ENCODE assay signal across 1 cellular context in the genomic region with DNA sequence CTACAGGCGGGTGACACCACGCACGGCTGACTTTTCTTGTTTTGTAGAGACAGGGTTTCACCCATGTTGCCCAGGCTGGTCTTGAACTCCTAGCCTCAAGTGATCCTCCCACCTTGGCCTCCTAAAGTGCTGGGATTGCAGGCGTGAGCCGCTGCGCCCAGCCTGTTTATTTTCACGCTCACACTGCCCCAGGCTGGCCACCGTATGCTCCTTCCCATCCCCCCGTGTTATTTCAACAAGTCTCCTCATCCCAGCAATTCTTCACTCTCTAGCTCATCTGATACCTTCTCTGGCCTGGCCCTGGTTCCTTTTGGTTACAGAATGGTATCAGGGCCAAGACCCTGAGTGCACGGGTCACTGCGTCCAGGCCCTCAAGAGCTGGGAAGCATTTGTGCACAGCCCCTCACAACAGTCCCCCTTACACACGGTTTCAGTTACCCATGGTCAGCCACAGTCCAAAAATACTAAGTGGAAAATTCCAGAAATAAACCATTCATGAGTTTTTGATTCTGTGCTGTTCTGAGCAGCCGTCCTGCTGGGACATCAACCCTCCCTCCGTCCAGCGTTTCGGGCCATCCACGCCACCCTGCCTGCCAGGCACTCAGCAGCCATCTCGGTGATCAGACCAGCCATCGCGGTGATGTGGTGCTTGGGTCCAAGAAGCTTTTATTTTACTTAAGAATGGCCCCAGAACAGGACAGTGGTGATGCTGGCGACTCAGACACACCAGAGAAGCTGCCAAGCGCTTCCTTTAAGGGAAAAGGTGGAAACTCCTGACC.
TF ChIP-seq lines count a peak whose summit lies in the region.

No MANE protein-coding gene starts in this region.

TF ChIP-seq in GM12878, 131 proteins besides CTCF, POLR2A, EP300 and RAD21:
- TF ChIP-seq, protein P1, sequence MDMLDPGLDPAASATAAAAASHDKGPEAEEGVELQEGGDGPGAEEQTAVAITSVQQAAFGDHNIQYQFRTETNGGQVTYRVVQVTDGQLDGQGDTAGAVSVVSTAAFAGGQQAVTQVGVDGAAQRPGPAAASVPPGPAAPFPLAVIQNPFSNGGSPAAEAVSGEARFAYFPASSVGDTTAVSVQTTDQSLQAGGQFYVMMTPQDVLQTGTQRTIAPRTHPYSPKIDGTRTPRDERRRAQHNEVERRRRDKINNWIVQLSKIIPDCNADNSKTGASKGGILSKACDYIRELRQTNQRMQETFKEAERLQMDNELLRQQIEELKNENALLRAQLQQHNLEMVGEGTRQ (IDR thresholded peaks at IDR 0.05; ENCODE audit: borderline replicate concordance, low read depth, low read length): no peak
- no peak for TF ChIP-seq SIX5 (IDR thresholded peaks at IDR 0.05; ENCODE audit: low read depth, low read length, severe bottlenecking)
- TF ChIP-seq RCOR1 (conservative IDR thresholded peaks at IDR 0.05; ENCODE audit: low read depth, low read length): no peak
